In genomic region chr2:216872624-216873023, GRCh38 we compare ENCODE assay signal across 10 cellular contexts. TPM values are rescaled to one million over a fixed set of nuclear protein-coding genes. Genes with fewer than 3 reads are reported as not detected.
"Had no signal": no experiment of that assay in that cellular context is flagged by ENCODE, and none has a peak within 500 bp of the region (broad histone marks: within the 10 kb centered on the region; RNA-seq: fewer than 3 reads in every experiment).

No MANE protein-coding gene starts in this region.

- H3K36me3 Mint-ChIP-seq: IgD-negative memory B cell had no signal

- ATAC-seq: HCT116 had no signal

- H3K4me3 ChIP-seq: GM23248, HAP-1 had no signal

- DNase-seq: GM23248, GOT3, H7, HFFc6 had no signal

- H3K9me3 Mint-ChIP-seq: HFFc6 had no signal

- H2AFZ ChIP-seq: GM23248 had no signal

- H3K36me3 ChIP-seq: HAP-1 had no signal

- H3K4me3 Mint-ChIP-seq: HFFc6, IgD-negative memory B cell had no signal

- H3K9me3 ChIP-seq: HAP-1 had no signal

- H3K27ac Mint-ChIP-seq: HFFc6, IgD-negative memory B cell had no signal

- H3K27ac ChIP-seq: GM23248 had no signal

- H3K4me1 ChIP-seq: HAP-1 had no signal

- H3K4me1 Mint-ChIP-seq: IgD-negative memory B cell had no signal

- H3K9ac ChIP-seq: GM23248 had no signal

- FAIRE-seq: HTR-8/SVneo had no signal

RNA-seq across cellular contexts. Expression of gene TNP1, which starts 12.8 kb away (rescaled TPM):
- total RNA-seq: GM23248, H4, H7, HFFc6, HT-29 had no signal
- polyA plus RNA-seq: GM23248, IgD-negative memory B cell had no signal
